In the genomic region with DNA sequence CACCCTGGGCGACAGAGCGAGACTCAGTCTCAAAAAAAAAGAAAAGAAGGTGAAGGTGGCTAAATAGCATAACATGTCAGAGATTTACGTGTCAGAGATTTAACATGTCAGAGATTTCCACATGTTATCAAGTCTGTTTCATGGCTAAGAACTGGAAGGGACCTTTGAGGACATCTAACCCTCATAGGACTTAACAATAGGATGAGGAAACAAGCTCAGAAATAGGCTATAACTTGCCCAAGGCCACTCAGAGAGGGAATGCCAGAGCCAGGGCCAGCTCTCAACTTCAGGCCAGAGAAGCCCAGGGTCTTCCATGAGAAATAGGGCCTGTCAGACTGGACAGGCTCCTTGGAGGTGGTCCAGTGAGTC, we compare ENCODE assay signal across 8 cellular contexts. TPM values are rescaled to one million over a fixed set of nuclear protein-coding genes. Genes with fewer than 3 reads are reported as not detected.
A peak's percentile ranks its signal among the peaks of the same experiment; 100 is the strongest.
DNase-seq lines count a peak whose midpoint lies in the region; ATAC-seq and TF ChIP-seq lines count a peak whose summit lies in the region.

No MANE protein-coding gene starts in this region.

- ATAC-seq in naive thymus-derived CD8-positive, alpha-beta T cell, result peak in 1 of 2 donors; percentile 19
- ATAC-seq in GM18909 (IDR thresholded peaks at IDR 0.05; ENCODE audit: poor library complexity, unreplicated experiment), result no peak

- H3K27ac Mint-ChIP-seq in naive thymus-derived CD8-positive, alpha-beta T cell, result peak overlapping the region; percentile 80 to 95 (median 92)

- H3K27me3 Mint-ChIP-seq in naive thymus-derived CD8-positive, alpha-beta T cell, result peaks cover 0 to 2% (median 0%) of the 10 kb centered on the region in 5 donors

- peak overlapping the region; percentile 58; the same call in 1 of the 2 replicates for H3K9ac ChIP-seq in KMS-11

- intact Hi-C loops in dorsolateral prefrontal cortex (cut with DNase I), result no loop called here

- POLR2A ChIA-PET in naive thymus-derived CD8-positive, alpha-beta T cell (lab: Charles Lee), result interaction anchor here (0.5 to 3.2 kb wide), 12 partner anchors 8 to 440 kb away, joined by 3 to 31 read pairs (median 4); partner anchors contain the start of genes PHKG2 and ZNF668

- no peaks in the 10 kb centered on the region for H3K36me3 ChIP-seq in KMS-11 (ENCODE audit: insufficient read depth)

- peaks cover 11% of the 10 kb centered on the region for H3K4me1 ChIP-seq in KMS-11 (ENCODE audit: low read depth, poor library complexity, severe bottlenecking)

- H3K4me3 ChIP-seq in GM12875 (ENCODE audit: low read depth, low read length) (peak overlapping the region; percentile 34), KMS-11 (IDR thresholded peaks at IDR 0.05; ENCODE audit: insufficient read depth, low read depth, low read length) (no peak overlapping the region), dorsolateral prefrontal cortex (peak overlapping the region; percentile 34 to 76 (median 64))

- H3K79me2 ChIP-seq in KMS-11 (ENCODE audit: insufficient read depth, low read depth), result no peaks in the 10 kb centered on the region

- peak overlapping the region; percentile 99 for H2AFZ ChIP-seq in KMS-11 (ENCODE audit: low read depth)

- peak overlapping the region; percentile 23; the same call in 1 of the 2 replicates for H3K27ac ChIP-seq in KMS-11
- peak overlapping the region in 57 of 59 donors; percentile 11 to 92 (median 80) for H3K27ac ChIP-seq in dorsolateral prefrontal cortex

- peak overlapping the region; percentile 83 for H3K4me2 ChIP-seq in KMS-11

- DNase-seq in dorsolateral prefrontal cortex (no peak), cortex of kidney (lab: John Stamatoyannopoulos, UW) (no peak), AG20443 (ENCODE audit: low spot score) (no peak), GM20000 (ENCODE audit: low spot score) (no peak)
- DNase-seq in naive thymus-derived CD8-positive, alpha-beta T cell, result no peak

- no peaks in the 10 kb centered on the region for H4K20me1 ChIP-seq in KMS-11 (ENCODE audit: insufficient read depth)

- H3K27me3 ChIP-seq in KMS-11 (ENCODE audit: insufficient read depth, low read depth) (no peaks in the 10 kb centered on the region), dorsolateral prefrontal cortex (no peaks in the 10 kb centered on the region)

- H3K4me3 Mint-ChIP-seq in naive thymus-derived CD8-positive, alpha-beta T cell, result peak overlapping the region; percentile 77 to 88 (median 84)

- no peaks in the 10 kb centered on the region for H3K36me3 Mint-ChIP-seq in naive thymus-derived CD8-positive, alpha-beta T cell

- TF ChIP-seq CTCF in GM12875 (IDR thresholded peaks at IDR 0.05; ENCODE audit: borderline replicate concordance, insufficient read depth, low read depth, low read length) (no peak), KMS-11 (conservative IDR thresholded peaks at IDR 0.05; ENCODE audit: low read depth, low read length) (no peak), dorsolateral prefrontal cortex (IDR thresholded peaks at IDR 0.05 in 54 of 56, conservative IDR thresholded peaks at IDR 0.05 in 2 of 56; ENCODE audit: low read depth in 1 of 56, partially characterized antibody in 56 of 56) (no peak), GM20000 (IDR thresholded peaks at IDR 0.05; ENCODE audit: extremely low read depth, missing control alignments) (no peak)

- H3K4me1 Mint-ChIP-seq in naive thymus-derived CD8-positive, alpha-beta T cell, result peaks cover 8 to 17% (median 14%) of the 10 kb centered on the region in 4 donors

- no peaks in the 10 kb centered on the region for H3K9me3 Mint-ChIP-seq in naive thymus-derived CD8-positive, alpha-beta T cell

RNA-seq across cellular contexts. Expression of gene ZNF629, which starts 26.8 kb away (rescaled TPM):
- 10 to 100 TPM; 11.5 to 20.4 (median 15.6) TPM for total RNA-seq in dorsolateral prefrontal cortex
- 1 to 10 TPM; 9.3 to 10.0 TPM for total RNA-seq in naive thymus-derived CD8-positive, alpha-beta T cell
- 1 to 10 TPM in 1 of 3 donors, under 1 TPM in 2; 0.17 to 2.5 (median 0.91) TPM for polyA plus RNA-seq in naive thymus-derived CD8-positive, alpha-beta T cell

RNA-seq across cellular contexts. Expression of gene RNF40, which starts 51.7 kb away (rescaled TPM):
- total RNA-seq in dorsolateral prefrontal cortex, result 100 to 1,000 TPM in 39 of 120 experiments, 10 to 100 TPM in 81; 72.0 to 128 (median 95.4) TPM
- total RNA-seq in naive thymus-derived CD8-positive, alpha-beta T cell, result 100 to 1,000 TPM; 112 to 114 TPM
- polyA plus RNA-seq in naive thymus-derived CD8-positive, alpha-beta T cell, result 10 to 100 TPM; 24.4 to 52.4 (median 27.2) TPM

RNA-seq across cellular contexts. Expression of gene CFAP119, which starts 51.9 kb away (rescaled TPM):
- total RNA-seq in dorsolateral prefrontal cortex, result 10 to 100 TPM in 93 of 120 experiments, 1 to 10 TPM in 27; 3.6 to 27.3 (median 12.7) TPM
- 1 to 10 TPM; 2.0 to 4.1 TPM for total RNA-seq in naive thymus-derived CD8-positive, alpha-beta T cell
- polyA plus RNA-seq in naive thymus-derived CD8-positive, alpha-beta T cell, result under 1 TPM; 0.11 to 0.38 (median 0.31) TPM
